In the genomic region with DNA sequence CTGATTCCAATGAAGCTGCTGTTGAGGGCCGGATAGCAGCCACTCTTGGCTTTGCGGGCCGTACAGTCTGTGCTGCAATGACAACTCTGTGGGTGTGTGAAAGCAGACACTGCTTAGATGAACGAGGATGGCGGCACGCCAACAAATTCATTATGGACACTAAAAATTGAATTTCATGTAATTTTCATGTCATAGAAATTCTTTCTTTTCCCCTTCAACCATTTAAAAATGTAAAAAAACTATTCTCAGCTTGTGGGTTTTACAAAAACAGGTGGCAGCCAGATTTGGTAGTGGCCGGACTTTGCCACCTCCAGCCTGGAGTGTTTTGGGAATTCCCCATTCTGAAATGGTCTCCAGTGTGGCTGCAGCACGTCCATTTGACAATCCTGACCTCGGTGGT, we compare ENCODE assay signal across 2 cellular contexts.
TF ChIP-seq lines count a peak whose summit lies in the region.

No MANE protein-coding gene starts in this region.

TF ChIP-seq in liver, 16 proteins besides CTCF, POLR2A, EP300 and RAD21:
- TF ChIP-seq, protein P1, sequence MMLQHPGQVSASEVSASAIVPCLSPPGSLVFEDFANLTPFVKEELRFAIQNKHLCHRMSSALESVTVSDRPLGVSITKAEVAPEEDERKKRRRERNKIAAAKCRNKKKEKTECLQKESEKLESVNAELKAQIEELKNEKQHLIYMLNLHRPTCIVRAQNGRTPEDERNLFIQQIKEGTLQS (IDR thresholded peaks at IDR 0.05), result no peak
- TF ChIP-seq RXRA (IDR thresholded peaks at IDR 0.05) (peak in 1 of 2 donors; percentile 25), HNF4A (conservative IDR thresholded peaks at IDR 0.05) (peak; percentile 71 to 73), JUND (IDR thresholded peaks at IDR 0.05) (no peak), EGR1 (IDR thresholded peaks at IDR 0.05; ENCODE audit: low read depth in 2 of 2) (no peak), GABPA (IDR thresholded peaks at IDR 0.05 in 1 of 2, conservative IDR thresholded peaks at IDR 0.05 in 1 of 2) (no peak), TAF1 (conservative IDR thresholded peaks at IDR 0.05) (no peak), HNF4G (IDR thresholded peaks at IDR 0.05) (peak; percentile 28), YY1 (IDR thresholded peaks at IDR 0.05) (peak; percentile 94), NR2F2 (IDR thresholded peaks at IDR 0.05) (no peak), FOXA1 (IDR thresholded peaks at IDR 0.05) (no peak), FOXA2 (IDR thresholded peaks at IDR 0.05) (no peak), ZBTB33 (IDR thresholded peaks at IDR 0.05) (no peak), SP1 (IDR thresholded peaks at IDR 0.05) (peak; percentile 69), MAX (IDR thresholded peaks at IDR 0.05) (peak; percentile 13)
- TF ChIP-seq, protein P2, sequence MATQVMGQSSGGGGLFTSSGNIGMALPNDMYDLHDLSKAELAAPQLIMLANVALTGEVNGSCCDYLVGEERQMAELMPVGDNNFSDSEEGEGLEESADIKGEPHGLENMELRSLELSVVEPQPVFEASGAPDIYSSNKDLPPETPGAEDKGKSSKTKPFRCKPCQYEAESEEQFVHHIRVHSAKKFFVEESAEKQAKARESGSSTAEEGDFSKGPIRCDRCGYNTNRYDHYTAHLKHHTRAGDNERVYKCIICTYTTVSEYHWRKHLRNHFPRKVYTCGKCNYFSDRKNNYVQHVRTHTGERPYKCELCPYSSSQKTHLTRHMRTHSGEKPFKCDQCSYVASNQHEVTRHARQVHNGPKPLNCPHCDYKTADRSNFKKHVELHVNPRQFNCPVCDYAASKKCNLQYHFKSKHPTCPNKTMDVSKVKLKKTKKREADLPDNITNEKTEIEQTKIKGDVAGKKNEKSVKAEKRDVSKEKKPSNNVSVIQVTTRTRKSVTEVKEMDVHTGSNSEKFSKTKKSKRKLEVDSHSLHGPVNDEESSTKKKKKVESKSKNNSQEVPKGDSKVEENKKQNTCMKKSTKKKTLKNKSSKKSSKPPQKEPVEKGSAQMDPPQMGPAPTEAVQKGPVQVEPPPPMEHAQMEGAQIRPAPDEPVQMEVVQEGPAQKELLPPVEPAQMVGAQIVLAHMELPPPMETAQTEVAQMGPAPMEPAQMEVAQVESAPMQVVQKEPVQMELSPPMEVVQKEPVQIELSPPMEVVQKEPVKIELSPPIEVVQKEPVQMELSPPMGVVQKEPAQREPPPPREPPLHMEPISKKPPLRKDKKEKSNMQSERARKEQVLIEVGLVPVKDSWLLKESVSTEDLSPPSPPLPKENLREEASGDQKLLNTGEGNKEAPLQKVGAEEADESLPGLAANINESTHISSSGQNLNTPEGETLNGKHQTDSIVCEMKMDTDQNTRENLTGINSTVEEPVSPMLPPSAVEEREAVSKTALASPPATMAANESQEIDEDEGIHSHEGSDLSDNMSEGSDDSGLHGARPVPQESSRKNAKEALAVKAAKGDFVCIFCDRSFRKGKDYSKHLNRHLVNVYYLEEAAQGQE (IDR thresholded peaks at IDR 0.05), result no peak

TF ChIP-seq in HepG2, 621 proteins besides CTCF, POLR2A, EP300 and RAD21:
- TF ChIP-seq ZNF776 (CRISPR knock-in tag; IDR thresholded peaks at IDR 0.05), result no peak
- TF ChIP-seq, protein P3, sequence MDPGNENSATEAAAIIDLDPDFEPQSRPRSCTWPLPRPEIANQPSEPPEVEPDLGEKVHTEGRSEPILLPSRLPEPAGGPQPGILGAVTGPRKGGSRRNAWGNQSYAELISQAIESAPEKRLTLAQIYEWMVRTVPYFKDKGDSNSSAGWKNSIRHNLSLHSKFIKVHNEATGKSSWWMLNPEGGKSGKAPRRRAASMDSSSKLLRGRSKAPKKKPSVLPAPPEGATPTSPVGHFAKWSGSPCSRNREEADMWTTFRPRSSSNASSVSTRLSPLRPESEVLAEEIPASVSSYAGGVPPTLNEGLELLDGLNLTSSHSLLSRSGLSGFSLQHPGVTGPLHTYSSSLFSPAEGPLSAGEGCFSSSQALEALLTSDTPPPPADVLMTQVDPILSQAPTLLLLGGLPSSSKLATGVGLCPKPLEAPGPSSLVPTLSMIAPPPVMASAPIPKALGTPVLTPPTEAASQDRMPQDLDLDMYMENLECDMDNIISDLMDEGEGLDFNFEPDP (CRISPR knock-in tag; conservative IDR thresholded peaks at IDR 0.05), result no peak
- TF ChIP-seq PAF1 (CRISPR knock-in tag; IDR thresholded peaks at IDR 0.05), result no peak
- no peak for TF ChIP-seq GZF1 (CRISPR knock-in tag; IDR thresholded peaks at IDR 0.05)
- no peak for TF ChIP-seq PLSCR1 (CRISPR knock-in tag; IDR thresholded peaks at IDR 0.05; ENCODE audit: borderline replicate concordance)
- no peak for TF ChIP-seq MXD4 (CRISPR knock-in tag; IDR thresholded peaks at IDR 0.05)
- no peak for TF ChIP-seq ZSCAN31 (CRISPR knock-in tag; IDR thresholded peaks at IDR 0.05; ENCODE audit: low read depth)
- no peak for TF ChIP-seq ISX (CRISPR knock-in tag; conservative IDR thresholded peaks at IDR 0.05)
- TF ChIP-seq ZNF652 (CRISPR knock-in tag; IDR thresholded peaks at IDR 0.05; ENCODE audit: borderline replicate concordance, low read depth), result no peak
- no peak for TF ChIP-seq RBAK (CRISPR knock-in tag; IDR thresholded peaks at IDR 0.05)
- TF ChIP-seq ARID3A (IDR thresholded peaks at IDR 0.05; ENCODE audit: low read depth, low read length), result no peak
- no peak for TF ChIP-seq ZNF253 (CRISPR knock-in tag; IDR thresholded peaks at IDR 0.05; ENCODE audit: borderline replicate concordance)
- TF ChIP-seq TCF12 (IDR thresholded peaks at IDR 0.05), result no peak
- TF ChIP-seq TCF12 (CRISPR knock-in tag; IDR thresholded peaks at IDR 0.05), result no peak
- no peak for TF ChIP-seq ZNF570 (CRISPR knock-in tag; IDR thresholded peaks at IDR 0.05; ENCODE audit: borderline replicate concordance)
- no peak for TF ChIP-seq ZNF792 (CRISPR knock-in tag; IDR thresholded peaks at IDR 0.05)
- TF ChIP-seq IKZF4 (CRISPR knock-in tag; IDR thresholded peaks at IDR 0.05; ENCODE audit: borderline replicate concordance, low read depth, not compliant biosample characterization), result no peak
- no peak for TF ChIP-seq HBP1 (CRISPR knock-in tag; IDR thresholded peaks at IDR 0.05; ENCODE audit: low read depth)
- TF ChIP-seq ZNF496 (CRISPR knock-in tag; IDR thresholded peaks at IDR 0.05; ENCODE audit: insufficient replicate concordance), result no peak
- no peak for TF ChIP-seq ATF1 (CRISPR knock-in tag; IDR thresholded peaks at IDR 0.05)
